1 cellular context compared by ENCODE assay signal in the genomic region with DNA sequence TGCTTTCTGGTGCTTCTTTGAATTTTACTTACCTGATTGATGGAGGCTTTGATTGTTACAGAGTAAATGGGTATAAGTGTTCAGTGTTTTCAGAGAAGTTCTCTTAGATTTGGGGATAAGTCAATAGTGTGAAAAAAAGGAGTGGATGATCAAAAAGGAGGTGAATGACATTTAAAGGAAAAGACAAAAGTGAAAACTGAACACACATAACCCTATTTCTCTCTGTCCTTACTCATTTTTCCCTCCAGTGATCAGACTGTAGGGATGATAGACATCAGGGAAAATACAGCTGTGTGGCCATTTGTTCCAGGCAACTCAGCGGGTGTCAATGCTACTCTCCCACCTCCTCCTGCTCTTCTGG.
TF ChIP-seq lines count a peak whose summit lies in the region.

No MANE protein-coding gene starts in this region.

TF ChIP-seq in IMR-90, 13 proteins besides CTCF, POLR2A, EP300 and RAD21:
- TF ChIP-seq, protein P1, sequence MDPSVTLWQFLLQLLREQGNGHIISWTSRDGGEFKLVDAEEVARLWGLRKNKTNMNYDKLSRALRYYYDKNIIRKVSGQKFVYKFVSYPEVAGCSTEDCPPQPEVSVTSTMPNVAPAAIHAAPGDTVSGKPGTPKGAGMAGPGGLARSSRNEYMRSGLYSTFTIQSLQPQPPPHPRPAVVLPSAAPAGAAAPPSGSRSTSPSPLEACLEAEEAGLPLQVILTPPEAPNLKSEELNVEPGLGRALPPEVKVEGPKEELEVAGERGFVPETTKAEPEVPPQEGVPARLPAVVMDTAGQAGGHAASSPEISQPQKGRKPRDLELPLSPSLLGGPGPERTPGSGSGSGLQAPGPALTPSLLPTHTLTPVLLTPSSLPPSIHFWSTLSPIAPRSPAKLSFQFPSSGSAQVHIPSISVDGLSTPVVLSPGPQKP (IDR thresholded peaks at IDR 0.05; ENCODE audit: borderline replicate concordance, low read depth, low read length), result no peak
- TF ChIP-seq NFE2L2 (IDR thresholded peaks at IDR 0.05; ENCODE audit: low read depth, low read length) (no peak), CEBPB (IDR thresholded peaks at IDR 0.05; ENCODE audit: low read depth, low read length) (no peak), USF2 (IDR thresholded peaks at IDR 0.05; ENCODE audit: low read depth, low read length) (no peak), CHD1 (IDR thresholded peaks at IDR 0.05; ENCODE audit: low read depth, low read length) (no peak), RFX5 (IDR thresholded peaks at IDR 0.05; ENCODE audit: low read depth, low read length) (no peak), RCOR1 (IDR thresholded peaks at IDR 0.05; ENCODE audit: insufficient replicate concordance, low read length) (no peak), MAFK (IDR thresholded peaks at IDR 0.05; ENCODE audit: low read depth, low read length) (no peak)
TF ChIP-seq in IMR-90: peak in this region for 0.
